18 cellular contexts compared by ENCODE assay signal in genomic region chr4:162707962-162708361, GRCh38.
"Had no signal": no experiment of that assay in that cellular context is flagged by ENCODE, and none has a peak within 500 bp of the region (broad histone marks: within the 10 kb centered on the region; RNA-seq: fewer than 3 reads in every experiment).

No MANE protein-coding gene starts in this region.

- ATAC-seq: activated CD8-positive, alpha-beta T cell treated with anti-CD3 and anti-CD28 coated beads, Interleukin-2, amount 10 ng/mL, durations not matched to agents 7 days and 5 days; activated naive CD8-positive, alpha-beta T cell treated with anti-CD3 and anti-CD28 coated beads, Interleukin-2, amount 50 U/mL, for 24 hours; pancreas; stimulated activated naive CD8-positive, alpha-beta T cell treated with anti-CD3 and anti-CD28 coated beads, Interleukin-15, amount 100 ng/mL, for 72 hours had no signal

- H3K9me3 ChIP-seq: ascending aorta, colonic mucosa, pancreas, testis had no signal

- H3K36me3 Mint-ChIP-seq: naive B cell had no signal

- H3K4me1 Mint-ChIP-seq: activated naive CD8-positive, alpha-beta T cell treated with anti-CD3 and anti-CD28 coated beads, Interleukin-2, amount 50 U/mL, for 24 hours; naive B cell; stimulated activated naive CD8-positive, alpha-beta T cell treated with anti-CD3 and anti-CD28 coated beads, Interleukin-15, amount 100 ng/mL, for 72 hours had no signal

- H3K4me3 ChIP-seq: ascending aorta, cardiac muscle cell, colonic mucosa, pancreas, testis had no signal

- H3K27ac ChIP-seq: ascending aorta, cardiac muscle cell, colonic mucosa, pancreas, testis had no signal

- H3K4me1 ChIP-seq: ascending aorta, colonic mucosa, pancreas, testis had no signal

- H3K27me3 ChIP-seq: ascending aorta, cardiac muscle cell, colonic mucosa, pancreas, testis had no signal

- H3K9me3 Mint-ChIP-seq: activated naive CD8-positive, alpha-beta T cell treated with anti-CD3 and anti-CD28 coated beads, Interleukin-2, amount 50 U/mL, for 24 hours had no signal

- H3K27ac Mint-ChIP-seq: activated CD8-positive, alpha-beta T cell treated with anti-CD3 and anti-CD28 coated beads, Interleukin-2, amount 10 ng/mL, durations not matched to agents 7 days and 5 days; activated naive CD8-positive, alpha-beta T cell treated with anti-CD3 and anti-CD28 coated beads, Interleukin-2, amount 50 U/mL, for 24 hours; naive B cell; stimulated activated naive CD8-positive, alpha-beta T cell treated with anti-CD3 and anti-CD28 coated beads, Interleukin-15, amount 100 ng/mL, for 72 hours had no signal

- H3K36me3 ChIP-seq: ascending aorta, cardiac muscle cell, colonic mucosa, pancreas had no signal

- H3K27me3 Mint-ChIP-seq: activated naive CD8-positive, alpha-beta T cell treated with anti-CD3 and anti-CD28 coated beads, Interleukin-2, amount 50 U/mL, for 24 hours; stimulated activated naive CD8-positive, alpha-beta T cell treated with anti-CD3 and anti-CD28 coated beads, Interleukin-15, amount 100 ng/mL, for 72 hours had no signal

- FAIRE-seq: endothelial cell of umbilical vein, islet of Langerhans, pancreas had no signal

- DNase-seq: activated CD4-positive, alpha-beta T cell treated with anti-CD3 and anti-CD28 coated beads for 48 hours; activated CD8-positive, alpha-beta memory T cell treated with anti-CD3 and anti-CD28 coated beads, Interleukin-2, amount 50 U/mL, for 48 hours; activated CD8-positive, alpha-beta T cell treated with anti-CD3 and anti-CD28 coated beads, Interleukin-2, amount 10 ng/mL, durations not matched to agents 7 days and 5 days; activated naive CD8-positive, alpha-beta T cell treated with anti-CD3 and anti-CD28 coated beads, Interleukin-2, amount 50 U/mL, for 24 hours; colonic mucosa; effector CD4-positive, alpha-beta T cell; foreskin melanocyte; head of caudate nucleus; naive B cell; pancreas; stimulated activated CD4-positive, alpha-beta T cell treated with anti-CD3 and anti-CD28 coated beads, Interleukin-15, amount 100 ng/mL, for 24 hours; stimulated activated CD4-positive, alpha-beta T cell treated with anti-CD3 and anti-CD28 coated beads, Interleukin-4, amount 100 ng/mL, for 24 hours; stimulated activated naive CD8-positive, alpha-beta T cell treated with anti-CD3 and anti-CD28 coated beads, Interleukin-15, amount 100 ng/mL, for 72 hours; testis had no signal

- H3K4me3 Mint-ChIP-seq: activated CD8-positive, alpha-beta T cell treated with anti-CD3 and anti-CD28 coated beads, Interleukin-2, amount 10 ng/mL, durations not matched to agents 7 days and 5 days; activated naive CD8-positive, alpha-beta T cell treated with anti-CD3 and anti-CD28 coated beads, Interleukin-2, amount 50 U/mL, for 24 hours; naive B cell; stimulated activated naive CD8-positive, alpha-beta T cell treated with anti-CD3 and anti-CD28 coated beads, Interleukin-15, amount 100 ng/mL, for 72 hours had no signal
